ENCODE assay signal across 23 cellular contexts in the genomic region with DNA sequence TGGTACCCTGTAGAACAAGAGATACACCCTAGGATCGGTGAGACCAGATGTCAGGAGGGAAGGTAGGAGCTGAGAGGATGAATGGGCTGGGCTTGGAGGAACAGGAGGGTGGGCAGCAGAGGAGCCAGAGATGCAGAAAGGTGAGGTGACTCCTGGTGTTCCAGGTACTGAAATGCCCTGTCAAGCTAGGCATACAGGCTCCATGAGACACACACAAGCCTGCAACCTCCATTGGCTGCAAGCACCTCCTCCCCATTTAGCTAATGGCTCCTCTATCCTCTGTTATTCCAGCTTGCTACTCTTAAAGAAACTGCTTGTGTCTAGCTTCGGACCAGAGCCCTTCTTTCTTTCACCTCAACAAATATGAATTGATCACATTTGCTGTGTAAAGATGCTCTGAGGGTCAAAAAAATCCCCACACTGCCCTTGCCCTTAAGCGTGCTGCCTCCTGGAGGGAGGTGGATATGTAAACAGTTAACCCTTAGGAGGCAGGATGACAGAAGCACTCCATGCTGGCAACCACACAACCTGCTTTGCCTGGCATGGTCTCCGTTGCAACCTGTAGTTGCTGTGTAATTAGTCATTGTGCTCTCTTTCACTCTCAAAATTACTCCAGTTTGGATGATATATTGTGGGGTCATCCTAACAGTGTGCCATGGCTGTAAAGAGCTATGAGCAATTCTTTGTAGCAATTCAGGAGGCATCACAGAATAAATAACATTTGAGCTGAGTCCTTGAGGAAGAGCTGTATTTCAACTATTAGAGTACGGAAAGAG.
"Had no signal": no experiment of that assay in that cellular context is flagged by ENCODE, and none has a peak within 500 bp of the region (broad histone marks: within the 10 kb centered on the region; RNA-seq: fewer than 3 reads in every experiment).

No MANE protein-coding gene starts in this region.

- H3K36me3 ChIP-seq: breast epithelium, esophagus squamous epithelium, gastroesophageal sphincter, stomach, suprapubic skin, tibial nerve had no signal

- H3K9me3 Mint-ChIP-seq: activated naive CD8-positive, alpha-beta T cell treated with anti-CD3 and anti-CD28 coated beads for 36 hours; stimulated activated memory B cell treated with anti-CD40 and anti-IgM and Interleukin-4, amounts not matched to agents 10 μg/mL and 1 μg/mL and 100 μg/mL, for 72 hours had no signal

- H3K9ac ChIP-seq: parathyroid adenoma had no signal

- H3K9me3 ChIP-seq: breast epithelium, esophagus squamous epithelium, stomach, suprapubic skin, tibial nerve had no signal

- H3K27ac ChIP-seq: breast epithelium, coronary artery, esophagus squamous epithelium, gastroesophageal sphincter, parathyroid adenoma, stomach, suprapubic skin, tibial nerve had no signal

- H3K27ac Mint-ChIP-seq: activated CD8-positive, alpha-beta T cell treated with anti-CD3 and anti-CD28 coated beads, Interleukin-2, amount 10 ng/mL, durations not matched to agents 7 days and 5 days; activated naive CD8-positive, alpha-beta T cell treated with anti-CD3 and anti-CD28 coated beads for 36 hours; nephron; stimulated activated memory B cell treated with anti-CD40 and anti-IgM and Interleukin-4, amounts not matched to agents 10 μg/mL and 1 μg/mL and 100 μg/mL, for 72 hours; T-helper 17 cell had no signal

- H3K36me3 Mint-ChIP-seq: activated naive CD8-positive, alpha-beta T cell treated with anti-CD3 and anti-CD28 coated beads for 36 hours; stimulated activated memory B cell treated with anti-CD40 and anti-IgM and Interleukin-4, amounts not matched to agents 10 μg/mL and 1 μg/mL and 100 μg/mL, for 72 hours had no signal

- H3K4me1 ChIP-seq: breast epithelium, parathyroid adenoma, suprapubic skin had no signal

- H3K79me2 ChIP-seq: parathyroid adenoma had no signal

- ATAC-seq: activated CD8-positive, alpha-beta T cell treated with anti-CD3 and anti-CD28 coated beads, Interleukin-2, amount 10 ng/mL, durations not matched to agents 7 days and 5 days; gastroesophageal sphincter; left cardiac atrium; right cardiac atrium; stimulated activated memory B cell treated with anti-CD40 and anti-IgM and Interleukin-4, amounts not matched to agents 10 μg/mL and 1 μg/mL and 100 μg/mL, for 72 hours; T-helper 17 cell had no signal

- H3K27me3 ChIP-seq: breast epithelium, esophagus squamous epithelium, gastroesophageal sphincter, stomach, suprapubic skin, tibial nerve had no signal

- H3K4me3 ChIP-seq: breast epithelium, coronary artery, esophagus squamous epithelium, gastroesophageal sphincter, stomach, suprapubic skin, tibial nerve had no signal

- DNase-seq: activated CD4-positive, alpha-beta T cell treated with anti-CD3 and anti-CD28 coated beads, Interleukin-2, amount 50 U/mL, for 1 hour; activated CD8-positive, alpha-beta T cell treated with anti-CD3 and anti-CD28 coated beads, Interleukin-2, amount 10 ng/mL, durations not matched to agents 7 days and 5 days; activated naive CD4-positive, alpha-beta T cell treated with Interleukin-2 at 50 U/mL for 16 hours; activated naive CD8-positive, alpha-beta T cell treated with anti-CD3 and anti-CD28 coated beads for 36 hours; activated T-cell treated with anti-CD3 and anti-CD28 coated beads, Interleukin-2, amount 50 U/mL, for 1 hour; esophagus squamous epithelium; head of caudate nucleus; islet precursor cell; left cardiac atrium; nucleus accumbens; right cardiac atrium; stimulated activated CD4-positive, alpha-beta T cell treated with anti-CD3 and anti-CD28 coated beads, Interleukin-12 subunit alpha, Interleukin-12 subunit beta, amount 100 ng/mL, for 4 hours; stomach; T-helper 17 cell had no signal

- H2AFZ ChIP-seq: parathyroid adenoma had no signal

- H3K4me1 Mint-ChIP-seq: activated naive CD8-positive, alpha-beta T cell treated with anti-CD3 and anti-CD28 coated beads for 36 hours; stimulated activated memory B cell treated with anti-CD40 and anti-IgM and Interleukin-4, amounts not matched to agents 10 μg/mL and 1 μg/mL and 100 μg/mL, for 72 hours; T-helper 17 cell had no signal

- FAIRE-seq: astrocyte had no signal

- H3K4me3 Mint-ChIP-seq: activated CD8-positive, alpha-beta T cell treated with anti-CD3 and anti-CD28 coated beads, Interleukin-2, amount 10 ng/mL, durations not matched to agents 7 days and 5 days; activated naive CD8-positive, alpha-beta T cell treated with anti-CD3 and anti-CD28 coated beads for 36 hours; nephron; stimulated activated memory B cell treated with anti-CD40 and anti-IgM and Interleukin-4, amounts not matched to agents 10 μg/mL and 1 μg/mL and 100 μg/mL, for 72 hours; T-helper 17 cell had no signal
